Comparison of ENCODE assay signal across 1 cellular context in the genomic region with DNA sequence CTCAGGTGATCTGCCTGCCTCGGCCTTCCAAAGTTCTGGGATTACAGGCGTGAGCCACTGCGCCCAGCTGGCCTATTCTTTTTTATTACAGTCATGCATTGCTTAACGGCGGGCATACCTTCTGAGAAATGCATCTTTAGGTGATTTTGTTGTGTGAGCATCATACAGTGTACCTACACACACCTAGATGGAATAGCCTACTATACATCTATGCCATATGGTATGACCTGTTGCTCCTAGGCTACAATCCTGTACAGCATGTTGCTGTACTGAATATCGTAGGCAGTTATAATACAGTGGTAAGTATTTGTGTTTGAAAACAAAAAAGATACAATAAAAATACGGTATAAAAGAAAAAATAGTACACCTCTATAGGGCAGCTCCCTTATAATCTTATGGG.
TF ChIP-seq lines count a peak whose summit lies in the region.

No MANE protein-coding gene starts in this region.

TF ChIP-seq in HEK293, 187 proteins besides CTCF, POLR2A, EP300 and RAD21 (continued from another document):
- TF ChIP-seq ZNF76 (tag by site-specific recombination; IDR thresholded peaks at IDR 0.05; ENCODE audit: borderline replicate concordance, low read depth) (no peak), ZNF302 (tag by site-specific recombination; IDR thresholded peaks at IDR 0.05; ENCODE audit: low read depth) (no peak), ZNF514 (tag by site-specific recombination; IDR thresholded peaks at IDR 0.05) (no peak), ZNF521 (tag by site-specific recombination; IDR thresholded peaks at IDR 0.05) (no peak)
